In the genomic region with DNA sequence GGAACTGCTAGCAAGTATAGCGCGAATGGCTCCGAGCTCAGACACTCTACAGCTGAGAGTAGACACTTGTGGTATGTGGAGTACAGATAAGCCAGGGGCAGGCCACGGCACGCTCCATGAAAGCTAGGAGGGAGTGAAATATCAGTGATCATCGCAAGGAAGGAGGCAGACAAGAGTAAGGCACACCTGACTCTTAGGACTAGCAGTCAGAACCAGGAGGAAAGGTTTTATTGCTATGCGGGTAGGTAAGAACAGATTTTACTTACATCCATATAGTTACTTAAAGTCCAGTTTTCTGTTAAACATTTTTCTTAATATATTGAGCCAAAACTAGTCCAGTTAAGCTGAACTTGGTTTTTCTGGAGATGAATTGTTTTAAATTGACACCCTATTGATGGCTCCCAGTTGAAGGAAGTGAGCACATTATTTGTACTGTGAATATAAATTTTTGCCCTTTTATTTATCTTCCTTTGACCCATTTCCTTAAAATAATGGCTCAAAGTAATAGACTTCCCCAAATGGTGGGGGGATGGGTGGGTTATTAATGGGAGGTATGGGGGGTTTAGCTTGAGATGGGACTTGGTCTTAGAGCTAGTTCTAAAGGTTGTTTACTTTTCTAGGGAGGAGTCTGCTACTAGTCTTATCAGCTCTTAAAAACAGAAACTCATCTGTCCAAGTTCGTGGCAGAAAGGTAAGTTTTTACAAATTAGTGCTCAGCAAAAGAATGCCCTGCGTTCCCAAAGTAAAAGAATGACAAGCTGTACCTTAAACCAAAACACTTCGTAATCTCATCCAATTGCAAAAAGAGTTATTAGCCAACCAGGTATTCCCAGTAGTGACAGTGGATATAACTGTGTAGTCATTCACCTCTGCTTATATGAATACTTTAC, we compare ENCODE assay signal across 1 cellular context.
TF ChIP-seq lines count a peak whose summit lies in the region.

No MANE protein-coding gene starts in this region.

TF ChIP-seq in A549, 52 proteins besides CTCF, POLR2A, EP300 and RAD21 (continued from another document):
- TF ChIP-seq FOXS1 (CRISPR knock-in tag; IDR thresholded peaks at IDR 0.05) (no peak), HOXB13 (CRISPR knock-in tag; IDR thresholded peaks at IDR 0.05; ENCODE audit: low read depth) (no peak), MYC (IDR thresholded peaks at IDR 0.05; ENCODE audit: borderline replicate concordance, low read length) (no peak), EHMT2 (IDR thresholded peaks at IDR 0.05; ENCODE audit: low read depth) (no peak), HDAC2 (IDR thresholded peaks at IDR 0.05) (no peak), KDM1A (IDR thresholded peaks at IDR 0.05; ENCODE audit: low read depth) (no peak), HOXB5 (CRISPR knock-in tag; IDR thresholded peaks at IDR 0.05) (0 out of 2 replicates have a peak, but pooled peaks have one; percentile 22), RARB (CRISPR knock-in tag; IDR thresholded peaks at IDR 0.05) (peak; percentile 26), SREBF2 (IDR thresholded peaks at IDR 0.05) (no peak), BHLHE40 (IDR thresholded peaks at IDR 0.05; ENCODE audit: low read depth, low read length) (no peak), CBX2 (IDR thresholded peaks at IDR 0.05; ENCODE audit: borderline replicate concordance, low read depth) (no peak), PHF8 (IDR thresholded peaks at IDR 0.05; ENCODE audit: borderline replicate concordance, low read depth) (no peak), CEBPB (IDR thresholded peaks at IDR 0.05) (no peak), TFCP2L1 (CRISPR knock-in tag; IDR thresholded peaks at IDR 0.05) (peak; percentile 94), FOSB (CRISPR knock-in tag; IDR thresholded peaks at IDR 0.05) (peak; percentile 93; the same call in 1 of the 2 replicates), KDM5A (IDR thresholded peaks at IDR 0.05) (no peak), FOSL2 (IDR thresholded peaks at IDR 0.05) (no peak), FOSL2 (CRISPR knock-in tag; IDR thresholded peaks at IDR 0.05) (no peak), TP53 (CRISPR knock-in tag; IDR thresholded peaks at IDR 0.05) (peak; percentile 88; the same call in 1 of the 2 replicates), EHF (CRISPR knock-in tag; IDR thresholded peaks at IDR 0.05) (peak; percentile 54; the same call in 1 of the 2 replicates), MAFK (IDR thresholded peaks at IDR 0.05; ENCODE audit: partially characterized antibody) (no peak), CBX8 (IDR thresholded peaks at IDR 0.05) (no peak), NFE2L2 (conservative IDR thresholded peaks at IDR 0.05; ENCODE audit: low read length) (no peak), RCOR1 (IDR thresholded peaks at IDR 0.05; ENCODE audit: low read depth, low read length) (no peak), HOXA7 (CRISPR knock-in tag; IDR thresholded peaks at IDR 0.05) (peak; percentile 91), NPAS2 (CRISPR knock-in tag; IDR thresholded peaks at IDR 0.05; ENCODE audit: borderline replicate concordance) (no peak), CHD4 (IDR thresholded peaks at IDR 0.05; ENCODE audit: borderline replicate concordance) (no peak), HEYL (CRISPR knock-in tag; IDR thresholded peaks at IDR 0.05) (no peak), MAZ (IDR thresholded peaks at IDR 0.05; ENCODE audit: borderline replicate concordance, low read depth, low read length) (no peak), GATA3 (IDR thresholded peaks at IDR 0.05; ENCODE audit: borderline replicate concordance) (0 out of 2 replicates have a peak, but pooled peaks have one; percentile 4), SMC3 (IDR thresholded peaks at IDR 0.05) (no peak), CHD2 (IDR thresholded peaks at IDR 0.05; ENCODE audit: low read length, partially characterized antibody) (no peak), ESRRA (IDR thresholded peaks at IDR 0.05; ENCODE audit: borderline replicate concordance, low read length) (no peak), RFX5 (IDR thresholded peaks at IDR 0.05) (no peak), NR3C1 (IDR thresholded peaks at IDR 0.05) (no peak), RNF2 (IDR thresholded peaks at IDR 0.05; ENCODE audit: borderline replicate concordance, low read depth) (no peak), ZSCAN20 (CRISPR knock-in tag; IDR thresholded peaks at IDR 0.05) (no peak; the same call in 1 of the 2 replicates), JUN (IDR thresholded peaks at IDR 0.05) (peak in 1 of 2 experiments; percentile 28; a peak in 1 of 5 replicates), ZNF302 (CRISPR knock-in tag; IDR thresholded peaks at IDR 0.05) (no peak), JUNB (IDR thresholded peaks at IDR 0.05) (no peak)
- TF ChIP-seq, protein P1, sequence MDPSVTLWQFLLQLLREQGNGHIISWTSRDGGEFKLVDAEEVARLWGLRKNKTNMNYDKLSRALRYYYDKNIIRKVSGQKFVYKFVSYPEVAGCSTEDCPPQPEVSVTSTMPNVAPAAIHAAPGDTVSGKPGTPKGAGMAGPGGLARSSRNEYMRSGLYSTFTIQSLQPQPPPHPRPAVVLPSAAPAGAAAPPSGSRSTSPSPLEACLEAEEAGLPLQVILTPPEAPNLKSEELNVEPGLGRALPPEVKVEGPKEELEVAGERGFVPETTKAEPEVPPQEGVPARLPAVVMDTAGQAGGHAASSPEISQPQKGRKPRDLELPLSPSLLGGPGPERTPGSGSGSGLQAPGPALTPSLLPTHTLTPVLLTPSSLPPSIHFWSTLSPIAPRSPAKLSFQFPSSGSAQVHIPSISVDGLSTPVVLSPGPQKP (IDR thresholded peaks at IDR 0.05; ENCODE audit: low read depth, low read length) = no peak
- TF ChIP-seq, protein P2, sequence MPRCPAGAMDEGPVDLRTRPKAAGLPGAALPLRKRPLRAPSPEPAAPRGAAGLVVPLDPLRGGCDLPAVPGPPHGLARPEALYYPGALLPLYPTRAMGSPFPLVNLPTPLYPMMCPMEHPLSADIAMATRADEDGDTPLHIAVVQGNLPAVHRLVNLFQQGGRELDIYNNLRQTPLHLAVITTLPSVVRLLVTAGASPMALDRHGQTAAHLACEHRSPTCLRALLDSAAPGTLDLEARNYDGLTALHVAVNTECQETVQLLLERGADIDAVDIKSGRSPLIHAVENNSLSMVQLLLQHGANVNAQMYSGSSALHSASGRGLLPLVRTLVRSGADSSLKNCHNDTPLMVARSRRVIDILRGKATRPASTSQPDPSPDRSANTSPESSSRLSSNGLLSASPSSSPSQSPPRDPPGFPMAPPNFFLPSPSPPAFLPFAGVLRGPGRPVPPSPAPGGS (IDR thresholded peaks at IDR 0.05) = peak; percentile 30; the same call in 1 of the 3 replicates
- TF ChIP-seq, protein P3, sequence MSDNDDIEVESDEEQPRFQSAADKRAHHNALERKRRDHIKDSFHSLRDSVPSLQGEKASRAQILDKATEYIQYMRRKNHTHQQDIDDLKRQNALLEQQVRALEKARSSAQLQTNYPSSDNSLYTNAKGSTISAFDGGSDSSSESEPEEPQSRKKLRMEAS (IDR thresholded peaks at IDR 0.05) = no peak
- TF ChIP-seq, protein P4, sequence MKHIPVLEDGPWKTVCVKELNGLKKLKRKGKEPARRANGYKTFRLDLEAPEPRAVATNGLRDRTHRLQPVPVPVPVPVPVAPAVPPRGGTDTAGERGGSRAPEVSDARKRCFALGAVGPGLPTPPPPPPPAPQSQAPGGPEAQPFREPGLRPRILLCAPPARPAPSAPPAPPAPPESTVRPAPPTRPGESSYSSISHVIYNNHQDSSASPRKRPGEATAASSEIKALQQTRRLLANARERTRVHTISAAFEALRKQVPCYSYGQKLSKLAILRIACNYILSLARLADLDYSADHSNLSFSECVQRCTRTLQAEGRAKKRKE (CRISPR knock-in tag; IDR thresholded peaks at IDR 0.05; ENCODE audit: low read depth) = no peak
- TF ChIP-seq, protein P5, sequence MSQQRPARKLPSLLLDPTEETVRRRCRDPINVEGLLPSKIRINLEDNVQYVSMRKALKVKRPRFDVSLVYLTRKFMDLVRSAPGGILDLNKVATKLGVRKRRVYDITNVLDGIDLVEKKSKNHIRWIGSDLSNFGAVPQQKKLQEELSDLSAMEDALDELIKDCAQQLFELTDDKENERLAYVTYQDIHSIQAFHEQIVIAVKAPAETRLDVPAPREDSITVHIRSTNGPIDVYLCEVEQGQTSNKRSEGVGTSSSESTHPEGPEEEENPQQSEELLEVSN (IDR thresholded peaks at IDR 0.05; ENCODE audit: borderline replicate concordance, low read depth) = no peak
- TF ChIP-seq, protein P6, sequence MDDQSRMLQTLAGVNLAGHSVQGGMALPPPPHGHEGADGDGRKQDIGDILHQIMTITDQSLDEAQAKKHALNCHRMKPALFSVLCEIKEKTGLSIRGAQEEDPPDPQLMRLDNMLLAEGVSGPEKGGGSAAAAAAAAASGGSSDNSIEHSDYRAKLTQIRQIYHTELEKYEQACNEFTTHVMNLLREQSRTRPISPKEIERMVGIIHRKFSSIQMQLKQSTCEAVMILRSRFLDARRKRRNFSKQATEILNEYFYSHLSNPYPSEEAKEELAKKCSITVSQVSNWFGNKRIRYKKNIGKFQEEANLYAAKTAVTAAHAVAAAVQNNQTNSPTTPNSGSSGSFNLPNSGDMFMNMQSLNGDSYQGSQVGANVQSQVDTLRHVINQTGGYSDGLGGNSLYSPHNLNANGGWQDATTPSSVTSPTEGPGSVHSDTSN (IDR thresholded peaks at IDR 0.05) = peak; percentile 30; the same call in 1 of the 2 replicates
- TF ChIP-seq, protein P7, sequence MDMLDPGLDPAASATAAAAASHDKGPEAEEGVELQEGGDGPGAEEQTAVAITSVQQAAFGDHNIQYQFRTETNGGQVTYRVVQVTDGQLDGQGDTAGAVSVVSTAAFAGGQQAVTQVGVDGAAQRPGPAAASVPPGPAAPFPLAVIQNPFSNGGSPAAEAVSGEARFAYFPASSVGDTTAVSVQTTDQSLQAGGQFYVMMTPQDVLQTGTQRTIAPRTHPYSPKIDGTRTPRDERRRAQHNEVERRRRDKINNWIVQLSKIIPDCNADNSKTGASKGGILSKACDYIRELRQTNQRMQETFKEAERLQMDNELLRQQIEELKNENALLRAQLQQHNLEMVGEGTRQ (IDR thresholded peaks at IDR 0.05) = no peak
- TF ChIP-seq, protein P8, sequence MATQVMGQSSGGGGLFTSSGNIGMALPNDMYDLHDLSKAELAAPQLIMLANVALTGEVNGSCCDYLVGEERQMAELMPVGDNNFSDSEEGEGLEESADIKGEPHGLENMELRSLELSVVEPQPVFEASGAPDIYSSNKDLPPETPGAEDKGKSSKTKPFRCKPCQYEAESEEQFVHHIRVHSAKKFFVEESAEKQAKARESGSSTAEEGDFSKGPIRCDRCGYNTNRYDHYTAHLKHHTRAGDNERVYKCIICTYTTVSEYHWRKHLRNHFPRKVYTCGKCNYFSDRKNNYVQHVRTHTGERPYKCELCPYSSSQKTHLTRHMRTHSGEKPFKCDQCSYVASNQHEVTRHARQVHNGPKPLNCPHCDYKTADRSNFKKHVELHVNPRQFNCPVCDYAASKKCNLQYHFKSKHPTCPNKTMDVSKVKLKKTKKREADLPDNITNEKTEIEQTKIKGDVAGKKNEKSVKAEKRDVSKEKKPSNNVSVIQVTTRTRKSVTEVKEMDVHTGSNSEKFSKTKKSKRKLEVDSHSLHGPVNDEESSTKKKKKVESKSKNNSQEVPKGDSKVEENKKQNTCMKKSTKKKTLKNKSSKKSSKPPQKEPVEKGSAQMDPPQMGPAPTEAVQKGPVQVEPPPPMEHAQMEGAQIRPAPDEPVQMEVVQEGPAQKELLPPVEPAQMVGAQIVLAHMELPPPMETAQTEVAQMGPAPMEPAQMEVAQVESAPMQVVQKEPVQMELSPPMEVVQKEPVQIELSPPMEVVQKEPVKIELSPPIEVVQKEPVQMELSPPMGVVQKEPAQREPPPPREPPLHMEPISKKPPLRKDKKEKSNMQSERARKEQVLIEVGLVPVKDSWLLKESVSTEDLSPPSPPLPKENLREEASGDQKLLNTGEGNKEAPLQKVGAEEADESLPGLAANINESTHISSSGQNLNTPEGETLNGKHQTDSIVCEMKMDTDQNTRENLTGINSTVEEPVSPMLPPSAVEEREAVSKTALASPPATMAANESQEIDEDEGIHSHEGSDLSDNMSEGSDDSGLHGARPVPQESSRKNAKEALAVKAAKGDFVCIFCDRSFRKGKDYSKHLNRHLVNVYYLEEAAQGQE (IDR thresholded peaks at IDR 0.05) = peak; percentile 19; the same call in 1 of the 2 replicates
- TF ChIP-seq, protein P9, sequence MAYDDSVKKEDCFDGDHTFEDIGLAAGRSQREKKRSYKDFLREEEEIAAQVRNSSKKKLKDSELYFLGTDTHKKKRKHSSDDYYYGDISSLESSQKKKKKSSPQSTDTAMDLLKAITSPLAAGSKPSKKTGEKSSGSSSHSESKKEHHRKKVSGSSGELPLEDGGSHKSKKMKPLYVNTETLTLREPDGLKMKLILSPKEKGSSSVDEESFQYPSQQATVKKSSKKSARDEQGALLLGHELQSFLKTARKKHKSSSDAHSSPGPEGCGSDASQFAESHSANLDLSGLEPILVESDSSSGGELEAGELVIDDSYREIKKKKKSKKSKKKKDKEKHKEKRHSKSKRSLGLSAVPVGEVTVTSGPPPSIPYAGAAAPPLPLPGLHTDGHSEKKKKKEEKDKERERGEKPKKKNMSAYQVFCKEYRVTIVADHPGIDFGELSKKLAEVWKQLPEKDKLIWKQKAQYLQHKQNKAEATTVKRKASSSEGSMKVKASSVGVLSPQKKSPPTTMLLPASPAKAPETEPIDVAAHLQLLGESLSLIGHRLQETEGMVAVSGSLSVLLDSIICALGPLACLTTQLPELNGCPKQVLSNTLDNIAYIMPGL (CRISPR knock-in tag; IDR thresholded peaks at IDR 0.05; ENCODE audit: borderline replicate concordance) = 0 out of 2 replicates have a peak, but pooled peaks have one; percentile 53
- TF ChIP-seq, protein P10, sequence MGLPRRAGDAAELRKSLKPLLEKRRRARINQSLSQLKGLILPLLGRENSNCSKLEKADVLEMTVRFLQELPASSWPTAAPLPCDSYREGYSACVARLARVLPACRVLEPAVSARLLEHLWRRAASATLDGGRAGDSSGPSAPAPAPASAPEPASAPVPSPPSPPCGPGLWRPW (IDR thresholded peaks at IDR 0.05) = no peak
